7 cellular contexts compared by ENCODE assay signal in the genomic region with DNA sequence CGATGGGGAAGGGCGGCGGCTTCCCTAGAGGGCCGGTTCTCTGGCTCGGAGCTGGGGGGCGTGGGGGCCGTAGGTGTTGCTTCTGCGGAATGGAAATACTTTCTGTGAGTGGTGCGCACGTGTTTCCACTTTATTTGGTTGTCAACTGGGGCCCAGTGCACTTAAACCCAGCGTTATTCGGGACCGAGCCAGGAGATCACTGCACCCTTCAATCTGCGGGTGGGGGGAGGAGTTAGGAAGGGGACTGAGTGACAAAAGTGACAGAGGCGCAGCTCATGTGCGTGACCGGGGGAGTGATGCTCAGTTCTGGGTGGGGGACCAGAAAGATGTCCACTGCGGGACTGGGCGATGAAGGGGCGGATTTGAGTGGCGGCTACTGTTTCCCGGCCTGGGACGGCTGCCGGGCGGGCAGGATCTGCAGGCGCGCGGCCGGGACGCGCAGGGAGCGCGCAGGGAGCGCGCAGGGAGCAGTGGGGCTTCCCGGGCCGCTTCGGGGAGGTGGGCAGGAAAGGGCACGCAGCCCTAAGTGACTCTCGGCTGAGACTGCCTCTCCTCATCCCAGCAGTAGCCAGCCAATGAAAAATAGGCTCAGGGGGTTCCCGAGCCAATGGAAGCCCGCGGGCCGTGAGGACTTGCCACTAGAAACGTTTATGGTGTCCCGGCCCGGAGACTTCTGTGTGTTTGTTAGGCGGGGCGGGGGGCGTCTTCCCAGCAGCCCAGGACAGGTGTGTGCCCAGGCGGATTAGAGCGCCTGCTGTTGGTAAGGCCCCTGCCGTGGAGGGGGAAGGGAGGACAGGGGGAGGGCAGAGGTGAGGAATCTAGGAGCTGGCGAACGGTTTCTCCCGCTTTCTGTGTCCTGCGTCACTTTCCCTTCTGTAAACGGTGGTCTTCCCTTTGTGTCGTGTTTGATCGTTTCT. TPM values are rescaled to one million over a fixed set of nuclear protein-coding genes. Genes with fewer than 3 reads are reported as not detected.
DNase-seq lines count a peak whose midpoint lies in the region; ATAC-seq and TF ChIP-seq lines count a peak whose summit lies in the region.

No MANE protein-coding gene starts in this region.

- no peaks in the 10 kb centered on the region for H3K9me3 Mint-ChIP-seq in activated T-cell treated with anti-CD3 and anti-CD28 coated beads, Interleukin-2, amount 50 U/mL, for 72 hours
- no peaks in the 10 kb centered on the region for H3K9me3 Mint-ChIP-seq in nephron

- H3K36me3 ChIP-seq in subcutaneous abdominal adipose tissue (ENCODE audit: control insufficient read depth in 5 of 5, insufficient read depth in 5 of 5, low read length in 5 of 5), result no peaks in the 10 kb centered on the region

- H3K27ac ChIP-seq in subcutaneous abdominal adipose tissue (ENCODE audit: low read depth, low read length), result peak overlapping the region; percentile 30

- peaks cover 0 to 3% of the 10 kb centered on the region in 2 donors for H3K36me3 Mint-ChIP-seq in activated T-cell treated with anti-CD3 and anti-CD28 coated beads, Interleukin-2, amount 50 U/mL, for 72 hours (ENCODE audit: insufficient read depth in 2 of 2)
- H3K36me3 Mint-ChIP-seq in nephron (ENCODE audit: low read depth), result no peaks in the 10 kb centered on the region

- H3K9me3 ChIP-seq in subcutaneous abdominal adipose tissue (ENCODE audit: control insufficient read depth in 5 of 5, low read length in 5 of 5), result no peaks in the 10 kb centered on the region

- peak; percentile 89 for DNase-seq in NCI-H82 (lab: John Stamatoyannopoulos, UW)
- DNase-seq in activated T-cell treated with anti-CD3 and anti-CD28 coated beads, Interleukin-2, amount 50 U/mL, for 72 hours, result peak; percentile 65 to 66
- peak; percentile 19 for DNase-seq in fibroblast of mammary gland (ENCODE audit: low read depth)

- peak overlapping the region; percentile 2 to 78 (median 46) for H3K9ac ChIP-seq in subcutaneous abdominal adipose tissue (ENCODE audit: low read length in 5 of 5)

- no peaks in the 10 kb centered on the region for H3K27me3 Mint-ChIP-seq in activated T-cell treated with anti-CD3 and anti-CD28 coated beads, Interleukin-2, amount 50 U/mL, for 72 hours (ENCODE audit: low read depth)
- H3K27me3 Mint-ChIP-seq in nephron (ENCODE audit: low read depth), result peaks cover 55% of the 10 kb centered on the region

- H3K27ac Mint-ChIP-seq in activated T-cell treated with anti-CD3 and anti-CD28 coated beads, Interleukin-2, amount 50 U/mL, for 72 hours, result peak overlapping the region; percentile 83
- no peak overlapping the region for H3K27ac Mint-ChIP-seq in nephron

- ATAC-seq in GM21723 (IDR thresholded peaks at IDR 0.05; ENCODE audit: unreplicated experiment) (peak; percentile 22), HG02981 (IDR thresholded peaks at IDR 0.05; ENCODE audit: unreplicated experiment) (no peak)
- ATAC-seq in activated T-cell treated with anti-CD3 and anti-CD28 coated beads, Interleukin-2, amount 50 U/mL, for 72 hours (replicated peaks in 1 of 2), result peak; percentile 47 to 57

- peaks cover 51% of the 10 kb centered on the region for H3K4me1 Mint-ChIP-seq in activated T-cell treated with anti-CD3 and anti-CD28 coated beads, Interleukin-2, amount 50 U/mL, for 72 hours (ENCODE audit: low read depth)
- peaks cover 18% of the 10 kb centered on the region for H3K4me1 Mint-ChIP-seq in nephron

- peak overlapping the region; percentile 58 for H3K4me3 ChIP-seq in fibroblast of mammary gland (ENCODE audit: control insufficient read depth, low read depth, low read length)
- H3K4me3 ChIP-seq in subcutaneous abdominal adipose tissue (ENCODE audit: low read depth in 1 of 5, low read length in 5 of 5), result peak overlapping the region; percentile 67 to 89 (median 74)

- TF ChIP-seq CTCF in fibroblast of mammary gland (conservative IDR thresholded peaks at IDR 0.05; ENCODE audit: control insufficient read depth, insufficient read depth, low read depth, low read length) (no peak), nephron (IDR thresholded peaks at IDR 0.05; ENCODE audit: unreplicated experiment in 3 of 3) (no peak)

- H3K4me3 Mint-ChIP-seq in activated T-cell treated with anti-CD3 and anti-CD28 coated beads, Interleukin-2, amount 50 U/mL, for 72 hours, result peak overlapping the region; percentile 87 to 93
- H3K4me3 Mint-ChIP-seq in nephron, result peak overlapping the region; percentile 84 to 87 (median 86)

- H3K27me3 ChIP-seq in subcutaneous abdominal adipose tissue (ENCODE audit: control insufficient read depth in 5 of 5, insufficient read depth in 4 of 5, low read length in 5 of 5), result peaks cover 0 to 3% (median 2%) of the 10 kb centered on the region in 5 donors

- peaks cover 1 to 38% (median 25%) of the 10 kb centered on the region in 5 donors for H3K4me1 ChIP-seq in subcutaneous abdominal adipose tissue (ENCODE audit: control insufficient read depth in 5 of 5, insufficient read depth in 5 of 5, low read length in 5 of 5)

RNA-seq across cellular contexts. Expression of gene KDM7A, which starts 54.3 kb away (rescaled TPM):
- 10 to 100 TPM; 28.1 to 39.2 TPM for total RNA-seq in activated T-cell treated with anti-CD3 and anti-CD28 coated beads, Interleukin-2, amount 50 U/mL, for 72 hours

Comparison
In these comparisons a context has a peak if more than half of its experiments do, and no peak if none do; other contexts are left out.
1. DNase-seq: peak in every context shown above with its lines; median percentile 89 in NCI-H82; 66 in activated T-cell treated with anti-CD3 and anti-CD28 coated beads, Interleukin-2, amount 50 U/mL, for 72 hours; 19 in fibroblast of mammary gland.